8 cellular contexts compared by ENCODE assay signal in genomic region chr1:223142795-223143759, GRCh38. TPM values are rescaled to one million over a fixed set of nuclear protein-coding genes. Genes with fewer than 3 reads are reported as not detected.
DNase-seq lines count a peak whose midpoint lies in the region; ATAC-seq, FAIRE-seq and TF ChIP-seq lines count a peak whose summit lies in the region.

Gene TLR5 (minus strand): TSS chr1:223143248. CDS start chr1:223113031, 30,217 bp downstream.

- intact Hi-C loops in colonic mucosa (cut with DNase I), result loop anchor here (10.0 kb wide), 1 partner anchor 212 kb away; no protein-coding TSS in a partner anchor
- intact Hi-C loops in HepG2 (cut with micrococcal nuclease; ENCODE audit: unreplicated experiment), result loop anchor here (10.0 kb wide), 1 partner anchor 112 kb away; no protein-coding TSS in a partner anchor

- TF ChIP-seq CTCF in AG09319 (IDR thresholded peaks at IDR 0.05; ENCODE audit: low read depth, low read length) (peak; percentile 64), colonic mucosa (IDR thresholded peaks at IDR 0.05) (peak; percentile 47), HepG2 (CRISPR knock-in tag; IDR thresholded peaks at IDR 0.05) (no peak)

- peak within 1 kb of the TSS; percentile 50 for H3K27ac ChIP-seq in colonic mucosa
- H3K27ac ChIP-seq in HepG2 (ENCODE audit: extremely low read length, insufficient read depth, low read length), result no peak within 1 kb of the TSS

- POLR2A ChIA-PET in HepG2 (lab: Yijun Ruan, JAX), result no interaction called here

- no peak for FAIRE-seq in HepG2 (lab: Jason Lieb, UNC)

- H3K79me2 ChIP-seq in HepG2 (ENCODE audit: insufficient read depth, low read length), result no peaks in the 10 kb centered on the region

- H3K4me1 ChIP-seq in colonic mucosa, result peaks cover 8% of the 10 kb centered on the region
- no peaks in the 10 kb centered on the region for H3K4me1 ChIP-seq in HepG2 (ENCODE audit: insufficient read depth, low read length)

- TF ChIP-seq EP300 in HepG2 (IDR thresholded peaks at IDR 0.05; ENCODE audit: low read depth in 2 of 2, low read length in 2 of 2) (no peak), HepG2 (CRISPR knock-in tag; IDR thresholded peaks at IDR 0.05; ENCODE audit: borderline replicate concordance) (no peak)

- CTCF ChIA-PET in HepG2 (lab: Yijun Ruan, JAX; ENCODE audit: low intra/inter-chr PET ratio, low total read pairs), result no interaction called here

- no peak within 1 kb of the TSS for H2AFZ ChIP-seq in HepG2 (ENCODE audit: low read length)

- no peak for TF ChIP-seq POLR2A in HepG2 (IDR thresholded peaks at IDR 0.05; ENCODE audit: insufficient read depth in 1 of 2, low read depth in 2 of 2, low read length in 2 of 2)

- H3K4me2 ChIP-seq in HepG2 (ENCODE audit: low read depth, low read length), result peak within 1 kb of the TSS; percentile 12; the same call in 1 of the 2 replicates

- H3K36me3 ChIP-seq in colonic mucosa (no peaks in the 10 kb centered on the region), HepG2 (replicated peaks in 1 of 2; ENCODE audit: control insufficient read depth in 1 of 2, insufficient read depth in 2 of 2, low read length in 2 of 2) (no peaks in the 10 kb centered on the region)

- H3K4me3 ChIP-seq in colonic mucosa (peak within 1 kb of the TSS; percentile 53), HepG2 (replicated peaks in 1 of 3; ENCODE audit: insufficient read depth in 1 of 3, low read depth in 2 of 3, low read length in 3 of 3) (peak within 1 kb of the TSS in 1 of 3 experiments; percentile 4; a peak in 1 of 6 replicates)

- in situ Hi-C loops in HepG2 (cut with HindIII; ENCODE audit: extremely low pct_ligation_motif_present, low pct_unique_long_range_greater_than_20kb), result no loop called here

- ATAC-seq in GM18909 (IDR thresholded peaks at IDR 0.05; ENCODE audit: poor library complexity, unreplicated experiment) (peak; percentile 91), HG03175 (IDR thresholded peaks at IDR 0.05; ENCODE audit: unreplicated experiment) (peak; percentile 85), HepG2 (peak; percentile 61)

- no peak for DNase-seq in AG09319 (ENCODE audit: extremely low read depth, low read depth)
- peak; percentile 53 for DNase-seq in NCI-H226
- peak; percentile 87 to 90 for DNase-seq in activated CD4-positive, alpha-beta T cell treated with anti-CD3 and anti-CD28 coated beads for 4 hours
- peak; percentile 94 for DNase-seq in colonic mucosa
- no peak for DNase-seq in HepG2 (ENCODE audit: low spot score)
- DNase-seq in stimulated activated CD4-positive, alpha-beta T cell treated with anti-CD3 and anti-CD28 coated beads, Interleukin-4, amount 100 ng/mL, for 1 hour, result peak; percentile 90

- H3K9ac ChIP-seq in colonic mucosa (ENCODE audit: low read depth in 2 of 2, low read length in 2 of 2), result peak within 1 kb of the TSS; percentile 60 to 74
- no peak within 1 kb of the TSS for H3K9ac ChIP-seq in HepG2 (ENCODE audit: insufficient read depth, low read depth, low read length)

- TF ChIP-seq RAD21 in HepG2 (CRISPR knock-in tag; IDR thresholded peaks at IDR 0.05), result no peak

- H4K20me1 ChIP-seq in HepG2 (ENCODE audit: insufficient read depth, low read length), result no peaks in the 10 kb centered on the region

- BruUV-seq in HepG2 (replicated peaks; lab: Mats Ljungman, UMichigan), result no TSS peak

- no peaks in the 10 kb centered on the region for H3K27me3 ChIP-seq in colonic mucosa
- H3K27me3 ChIP-seq in HepG2 (ENCODE audit: control insufficient read depth in 1 of 2, insufficient read depth in 2 of 2, low read length in 2 of 2), result peaks cover 0 to 3% of the 10 kb centered on the region in 2 experiments; a peak in 1 of 5 replicates

- WGBS in HepG2 (ENCODE audit: low lambda C conversion rate), result 73% methylated on average over 8 of the region's 65 CpGs

- H3K9me3 ChIP-seq in colonic mucosa, result no peaks in the 10 kb centered on the region
- no peaks in the 10 kb centered on the region for H3K9me3 ChIP-seq in HepG2 (ENCODE audit: low read length)

TF ChIP-seq in HepG2, 621 proteins besides CTCF, POLR2A, EP300 and RAD21 (continues in another document):
- TF ChIP-seq ATF6 (CRISPR knock-in tag; conservative IDR thresholded peaks at IDR 0.05) (no peak), ZNF430 (CRISPR knock-in tag; IDR thresholded peaks at IDR 0.05) (no peak), ZFP90 (CRISPR knock-in tag; IDR thresholded peaks at IDR 0.05; ENCODE audit: borderline replicate concordance) (no peak), CEBPG (CRISPR knock-in tag; IDR thresholded peaks at IDR 0.05) (no peak), HNRNPK (IDR thresholded peaks at IDR 0.05; ENCODE audit: low read depth, low read length, poor library complexity, severe bottlenecking) (no peak), ZFP41 (CRISPR knock-in tag; IDR thresholded peaks at IDR 0.05; ENCODE audit: borderline replicate concordance) (no peak), TFDP1 (CRISPR knock-in tag; IDR thresholded peaks at IDR 0.05; ENCODE audit: borderline replicate concordance) (no peak)
- TF ChIP-seq, protein P1, sequence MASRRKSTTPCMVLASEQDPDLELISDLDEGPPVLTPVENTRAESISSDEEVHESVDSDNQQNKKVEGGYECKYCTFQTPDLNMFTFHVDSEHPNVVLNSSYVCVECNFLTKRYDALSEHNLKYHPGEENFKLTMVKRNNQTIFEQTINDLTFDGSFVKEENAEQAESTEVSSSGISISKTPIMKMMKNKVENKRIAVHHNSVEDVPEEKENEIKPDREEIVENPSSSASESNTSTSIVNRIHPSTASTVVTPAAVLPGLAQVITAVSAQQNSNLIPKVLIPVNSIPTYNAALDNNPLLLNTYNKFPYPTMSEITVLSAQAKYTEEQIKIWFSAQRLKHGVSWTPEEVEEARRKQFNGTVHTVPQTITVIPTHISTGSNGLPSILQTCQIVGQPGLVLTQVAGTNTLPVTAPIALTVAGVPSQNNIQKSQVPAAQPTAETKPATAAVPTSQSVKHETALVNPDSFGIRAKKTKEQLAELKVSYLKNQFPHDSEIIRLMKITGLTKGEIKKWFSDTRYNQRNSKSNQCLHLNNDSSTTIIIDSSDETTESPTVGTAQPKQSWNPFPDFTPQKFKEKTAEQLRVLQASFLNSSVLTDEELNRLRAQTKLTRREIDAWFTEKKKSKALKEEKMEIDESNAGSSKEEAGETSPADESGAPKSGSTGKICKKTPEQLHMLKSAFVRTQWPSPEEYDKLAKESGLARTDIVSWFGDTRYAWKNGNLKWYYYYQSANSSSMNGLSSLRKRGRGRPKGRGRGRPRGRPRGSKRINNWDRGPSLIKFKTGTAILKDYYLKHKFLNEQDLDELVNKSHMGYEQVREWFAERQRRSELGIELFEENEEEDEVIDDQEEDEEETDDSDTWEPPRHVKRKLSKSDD (CRISPR knock-in tag; IDR thresholded peaks at IDR 0.05; ENCODE audit: low read depth), result no peak

RNA-seq across cellular contexts. Expression of gene TLR5, which starts in this region (rescaled TPM):
- total RNA-seq in colonic mucosa (1 to 10 TPM; 1.7 to 3.0 TPM), HepG2 (2016; rRNA removed; fragmentation: Illumina TruSeq; extraction: Trizol) (not detected in 2 replicates)
- not detected in 2 replicates for total RNA-seq in HepG2 (2016; cell fraction: cytosol; rRNA removed; fragmentation: Illumina TruSeq; extraction: Trizol; ENCODE audit: low read depth)
- not detected in 2 replicates for total RNA-seq in HepG2 (2016; cell fraction: insoluble cytoplasmic fraction; rRNA removed; fragmentation: Illumina TruSeq; extraction: Trizol)
- total RNA-seq in HepG2 (2016; cell fraction: membrane; rRNA removed; fragmentation: Illumina TruSeq; extraction: Trizol), result not detected in 2 replicates
- not detected in 2 replicates for total RNA-seq in HepG2 (2016; cell fraction: nucleus; rRNA removed; fragmentation: Illumina TruSeq; extraction: Trizol)
- not detected in 2 replicates for polyA plus RNA-seq in HepG2 (2011; rRNA removed)
- polyA plus RNA-seq in HepG2 (2011; cell fraction: cytosol; rRNA removed), result not detected in 2 replicates
- not detected in 2 replicates for polyA plus RNA-seq in HepG2 (2011; cell fraction: nucleus; rRNA removed)
- polyA plus RNA-seq in HepG2 (2012), result not detected in 2 replicates
- polyA plus RNA-seq in HepG2 (2016; cell fraction: cytosol; fragmentation: Illumina TruSeq; extraction: Trizol; ENCODE audit: low read depth), result not detected in 2 replicates
- not detected in 2 replicates for polyA plus RNA-seq in HepG2 (2016; cell fraction: insoluble cytoplasmic fraction; fragmentation: Illumina TruSeq; extraction: Trizol; ENCODE audit: low read depth)
- polyA plus RNA-seq in HepG2 (2016; cell fraction: membrane; fragmentation: Illumina TruSeq; extraction: Trizol; ENCODE audit: low read depth), result not detected in 2 replicates
- polyA plus RNA-seq in HepG2 (2016; cell fraction: nucleus; fragmentation: Illumina TruSeq; extraction: Trizol; ENCODE audit: insufficient read depth, low read depth), result not detected in 2 replicates
- polyA minus RNA-seq in HepG2 (2011; rRNA and poly(A)+ RNA removed; ENCODE audit: low replicate concordance), result 0.05 TPM in 1 of 2 replicates, not detected in the other
- polyA minus RNA-seq in HepG2 (2011; cell fraction: cytosol; rRNA and poly(A)+ RNA removed), result not detected in 2 replicates
- polyA minus RNA-seq in HepG2 (2011; cell fraction: nucleus; rRNA and poly(A)+ RNA removed), result not detected in 2 replicates

Comparison
In these comparisons a context has a peak if more than half of its experiments do, and no peak if none do; other contexts are left out.
1. Peak in ATAC-seq and H3K4me2 ChIP-seq in HepG2; RNA of the gene not detected or under 1 TPM.
2. DNase-seq: peak in NCI-H226 (single experiment), activated CD4-positive, alpha-beta T cell treated with anti-CD3 and anti-CD28 coated beads for 4 hours (2 of 2), colonic mucosa (single experiment) and stimulated activated CD4-positive, alpha-beta T cell treated with anti-CD3 and anti-CD28 coated beads, Interleukin-4, amount 100 ng/mL, for 1 hour (single experiment); none in AG09319 (single experiment) and HepG2 (single experiment).
3. Peak in every context shown above with its lines, with median percentiles within 50 percentile points of each other: ATAC-seq.